In the genomic region with DNA sequence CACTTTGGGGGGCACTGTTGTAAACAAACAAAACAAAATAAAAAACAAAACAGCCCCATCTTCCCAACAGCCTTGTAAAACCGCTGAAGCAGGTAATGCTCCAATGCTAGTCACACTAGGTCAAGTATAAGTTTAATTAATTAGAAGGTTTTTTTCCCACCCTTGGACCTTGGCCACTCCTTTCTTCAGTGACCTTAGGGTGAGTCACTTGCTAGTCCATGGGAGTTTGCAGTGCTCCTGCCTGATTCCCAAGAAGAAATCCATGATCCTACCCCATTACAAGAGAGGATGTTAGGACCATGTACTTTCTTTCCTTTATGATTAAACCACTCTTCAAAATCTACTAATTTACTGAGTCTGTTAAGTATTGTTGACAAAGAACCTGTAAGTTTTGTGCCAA, we compare ENCODE assay signal across 28 cellular contexts.
"Had no signal": no experiment of that assay in that cellular context is flagged by ENCODE, and none has a peak within 500 bp of the region (broad histone marks: within the 10 kb centered on the region; RNA-seq: fewer than 3 reads in every experiment).

No MANE protein-coding gene starts in this region.

- H3K4me3 ChIP-seq: adrenal gland, gastroesophageal sphincter, hepatocyte, ovary, prostate gland, sigmoid colon, smooth muscle cell, upper lobe of left lung, vagina had no signal

- ATAC-seq: activated CD4-positive, alpha-beta T cell treated with anti-CD3 and anti-CD28 coated beads for 36 hours; activated CD8-positive, alpha-beta memory T cell treated with anti-CD3 and anti-CD28 coated beads, Interleukin-2, amount 10 ng/mL, durations not matched to agents 7 days and 5 days; activated CD8-positive, alpha-beta T cell treated with anti-CD3 and anti-CD28 coated beads, Interleukin-2, amount 10 ng/mL, durations not matched to agents 7 days and 5 days; activated T-cell treated with anti-CD3 and anti-CD28 coated beads, Interleukin-2, amount 50 U/mL, for 72 hours; gastroesophageal sphincter; left cardiac atrium; left ventricle myocardium superior; stimulated activated memory B cell treated with anti-CD40 and anti-IgM and Interleukin-4, amounts not matched to agents 10 μg/mL and 1 μg/mL and 100 μg/mL, for 72 hours; stimulated activated naive CD8-positive, alpha-beta T cell treated with anti-CD3 and anti-CD28 coated beads, Interleukin-15, amount 100 ng/mL, for 72 hours had no signal

- DNase-seq: activated CD4-positive, alpha-beta T cell treated with anti-CD3 and anti-CD28 coated beads for 36 hours; activated CD4-positive, CD25-positive, alpha-beta regulatory T cell; activated CD8-positive, alpha-beta memory T cell treated with anti-CD3 and anti-CD28 coated beads, Interleukin-2, amount 10 ng/mL, durations not matched to agents 7 days and 5 days; activated CD8-positive, alpha-beta T cell treated with anti-CD3 and anti-CD28 coated beads, Interleukin-2, amount 10 ng/mL, durations not matched to agents 7 days and 5 days; activated effector memory CD4-positive, alpha-beta T cell treated with anti-CD3 and anti-CD28 coated beads, Interleukin-2, amount 50 U/mL, for 16 hours; activated naive CD4-positive, alpha-beta T cell treated with anti-CD3 and anti-CD28 coated beads for 36 hours; activated naive CD8-positive, alpha-beta T cell treated with anti-CD3 and anti-CD28 coated beads for 36 hours; activated T-cell treated with anti-CD3 and anti-CD28 coated beads, Interleukin-2, amount 50 U/mL, for 72 hours; adrenal gland; endodermal cell; islet precursor cell; left cardiac atrium; left ventricle myocardium superior; nephron progenitor cell; ovary; sigmoid colon; stimulated activated CD4-positive, alpha-beta T cell treated with anti-CD3 and anti-CD28 coated beads, Interleukin-1b, Interleukin-23, amount 100 ng/mL, for 48 hours; stimulated activated CD4-positive, alpha-beta T cell treated with anti-CD3 and anti-CD28 coated beads, Interleukin-4, amount 100 ng/mL, for 4 hours; stimulated activated CD8-positive, alpha-beta memory T cell treated with anti-CD3 and anti-CD28 coated beads, Interleukin-4, amount 100 ng/mL, for 48 hours; stimulated activated naive CD8-positive, alpha-beta T cell treated with anti-CD3 and anti-CD28 coated beads, Interleukin-15, amount 100 ng/mL, for 72 hours; substantia nigra; upper lobe of left lung had no signal
